In the genomic region with DNA sequence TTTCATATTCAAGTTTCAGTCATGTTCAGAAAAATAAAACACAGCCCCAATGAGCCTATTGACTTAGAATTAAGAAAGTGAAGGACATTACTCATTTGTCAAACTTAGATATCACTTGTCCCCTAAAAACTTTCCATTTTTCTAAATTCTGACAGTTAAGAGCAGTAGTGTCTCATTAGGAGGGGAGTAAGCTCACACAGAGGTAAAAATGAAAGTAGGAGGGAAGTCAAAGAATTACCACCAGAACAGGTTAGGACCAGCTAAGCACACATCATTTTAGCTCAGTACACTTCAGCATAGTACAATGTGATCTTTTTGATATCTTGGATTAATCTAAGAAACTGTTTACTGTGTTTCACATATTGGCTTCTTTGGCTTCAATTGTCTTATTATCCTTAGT, we compare ENCODE assay signal across 11 cellular contexts.
A peak's percentile ranks its signal among the peaks of the same experiment; 100 is the strongest.
DNase-seq lines count a peak whose midpoint lies in the region; ATAC-seq and TF ChIP-seq lines count a peak whose summit lies in the region.
"Had no signal": no experiment of that assay in that cellular context is flagged by ENCODE, and none has a peak within 500 bp of the region (broad histone marks: within the 10 kb centered on the region; RNA-seq: fewer than 3 reads in every experiment).

No MANE protein-coding gene starts in this region.

- H3K9ac ChIP-seq in colonic mucosa (ENCODE audit: low read depth in 2 of 2, low read length in 2 of 2) = no peak overlapping the region

- H3K9me3 ChIP-seq in colonic mucosa = no peaks in the 10 kb centered on the region
- H3K9me3 ChIP-seq: BE2C had no signal

- TF ChIP-seq CTCF in GM10248 (IDR thresholded peaks at IDR 0.05; ENCODE audit: control extremely low read depth, extremely low read depth, low read depth, missing control alignments) = no peak
- TF ChIP-seq CTCF in colonic mucosa (IDR thresholded peaks at IDR 0.05) = no peak

- ATAC-seq in GM19455 (IDR thresholded peaks at IDR 0.05; ENCODE audit: unreplicated experiment) (peak; percentile 79), HG02973 (IDR thresholded peaks at IDR 0.05; ENCODE audit: unreplicated experiment) (peak; percentile 74)

- H3K27ac ChIP-seq in colonic mucosa (no peak overlapping the region), caudate nucleus (ENCODE audit: low read depth, low read length) (no peak overlapping the region)

- H3K4me1 ChIP-seq in colonic mucosa = no peaks in the 10 kb centered on the region
- H3K4me1 ChIP-seq: BE2C had no signal

- no peak overlapping the region for H3K4me3 ChIP-seq in colonic mucosa

- no peaks in the 10 kb centered on the region for H3K36me3 ChIP-seq in colonic mucosa
- H3K36me3 ChIP-seq: BE2C had no signal

- H3K27me3 ChIP-seq in colonic mucosa = no peaks in the 10 kb centered on the region

- POLR2A ChIA-PET in GM10248 (lab: Yijun Ruan, JAX) = no interaction called here

- intact Hi-C loops in colonic mucosa (cut with DNase I) = no loop called here

- DNase-seq in GM10248 (ENCODE audit: extremely low spot score) = peak; percentile 41
- DNase-seq in OCI-M1 (lab: John Stamatoyannopoulos, UW) = peak; percentile 22
- no peak for DNase-seq in colonic mucosa
- no peak for DNase-seq in H4 (ENCODE audit: low spot score)
- no peak for DNase-seq in activated CD4-positive, CD25-positive, alpha-beta regulatory T cell (lab: John Stamatoyannopoulos, UW)
- no peak for DNase-seq in caudate nucleus (lab: John Stamatoyannopoulos, UW)
- DNase-seq: activated T-cell treated with anti-CD3 and anti-CD28 coated beads, Interleukin-2, amount 50 U/mL, for 48 hours; BE2C; NCI-H187 had no signal

- CTCF ChIA-PET in GM10248 (lab: Yijun Ruan, JAX) = interaction anchor here (1.1 to 2.1 kb wide), 3 partner anchors 12 to 134 kb away, joined by 3 to 4 read pairs (median 4); no protein-coding TSS in a partner anchor

Comparison
In these comparisons a context has a peak if more than half of its experiments do, and no peak if none do; other contexts are left out.
1. DNase-seq: peak in GM10248 (single experiment) and OCI-M1 (single experiment); none in colonic mucosa (single experiment), H4 (single experiment), activated CD4-positive, CD25-positive, alpha-beta regulatory T cell (0 of 4) and caudate nucleus (0 of 61).